12 cellular contexts compared by ENCODE assay signal in the genomic region with DNA sequence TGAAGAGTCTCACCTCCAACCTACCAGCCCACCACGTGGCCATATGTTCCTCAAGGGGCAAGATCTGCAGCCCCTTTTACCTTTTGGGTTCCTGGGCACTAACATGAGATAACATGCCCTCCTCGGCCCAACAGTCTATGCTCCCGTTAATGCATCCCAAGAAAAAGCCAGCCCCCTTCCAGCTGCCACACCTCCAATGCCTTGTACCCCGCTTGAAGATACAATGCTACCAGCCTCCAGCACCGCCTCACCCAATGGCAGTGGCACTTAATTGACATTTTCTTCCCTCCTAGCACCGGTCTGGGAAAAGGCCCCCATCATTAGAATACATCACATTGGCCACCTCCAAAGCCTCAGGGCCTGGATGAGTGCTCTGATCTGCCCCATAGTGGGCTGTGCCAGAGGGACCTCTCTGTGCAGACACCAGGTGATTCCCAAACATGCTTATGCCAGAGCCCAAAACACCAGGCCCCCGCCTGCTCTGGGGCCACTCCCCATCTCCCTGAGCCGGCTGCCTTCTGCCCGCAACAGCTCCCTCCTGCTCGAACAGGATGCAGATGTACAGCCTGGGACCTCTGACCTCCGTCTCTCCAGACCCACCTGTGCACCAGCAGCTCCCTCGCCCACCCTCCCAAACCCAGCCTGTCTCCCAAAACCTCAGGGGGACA.
"Had no signal": no experiment of that assay in that cellular context is flagged by ENCODE, and none has a peak within 500 bp of the region (broad histone marks: within the 10 kb centered on the region; RNA-seq: fewer than 3 reads in every experiment).

No MANE protein-coding gene starts in this region.

- DNase-seq: activated CD4-positive, alpha-beta memory T cell treated with anti-CD3 and anti-CD28 coated beads for 36 hours; activated CD8-positive, alpha-beta memory T cell treated with anti-CD3 and anti-CD28 coated beads, Interleukin-2, amount 50 U/mL, for 4 hours; body of pancreas; central memory CD4-positive, alpha-beta T cell; effector memory CD8-positive, alpha-beta T cell; stimulated activated CD4-positive, alpha-beta T cell treated with anti-CD3 and anti-CD28 coated beads, Interleukin-4, amount 100 ng/mL, for 1 hour; stimulated activated CD8-positive, alpha-beta memory T cell treated with anti-CD3 and anti-CD28 coated beads, Interleukin-4, amount 100 ng/mL, for 48 hours had no signal

- H3K27ac Mint-ChIP-seq: activated CD4-positive, alpha-beta memory T cell treated with anti-CD3 and anti-CD28 coated beads for 36 hours; mesothelial cell of epicardium; stimulated activated naive CD8-positive, alpha-beta T cell treated with anti-CD3 and anti-CD28 coated beads, Interleukin-15, Interleukin-2, amounts not matched to agents 100 ng/mL and 50 ng/mL, for 24 hours had no signal

- H3K9me3 ChIP-seq: body of pancreas, lower lobe of right lung, psoas muscle had no signal

- ATAC-seq: activated CD4-positive, CD25-positive, alpha-beta regulatory T cell treated with anti-CD3 and anti-CD28 coated beads, Interleukin-2, amount 50 U/mL, for 24 hours; body of pancreas; effector memory CD8-positive, alpha-beta T cell; lower lobe of right lung; psoas muscle had no signal

- H3K27me3 Mint-ChIP-seq: activated CD4-positive, alpha-beta memory T cell treated with anti-CD3 and anti-CD28 coated beads for 36 hours; effector memory CD8-positive, alpha-beta T cell; stimulated activated naive CD8-positive, alpha-beta T cell treated with anti-CD3 and anti-CD28 coated beads, Interleukin-15, Interleukin-2, amounts not matched to agents 100 ng/mL and 50 ng/mL, for 24 hours had no signal

- H3K9me3 Mint-ChIP-seq: activated CD4-positive, alpha-beta memory T cell treated with anti-CD3 and anti-CD28 coated beads for 36 hours; effector memory CD8-positive, alpha-beta T cell; mesothelial cell of epicardium; stimulated activated naive CD8-positive, alpha-beta T cell treated with anti-CD3 and anti-CD28 coated beads, Interleukin-15, Interleukin-2, amounts not matched to agents 100 ng/mL and 50 ng/mL, for 24 hours had no signal

- H3K4me3 Mint-ChIP-seq: activated CD4-positive, alpha-beta memory T cell treated with anti-CD3 and anti-CD28 coated beads for 36 hours; mesothelial cell of epicardium; stimulated activated naive CD8-positive, alpha-beta T cell treated with anti-CD3 and anti-CD28 coated beads, Interleukin-15, Interleukin-2, amounts not matched to agents 100 ng/mL and 50 ng/mL, for 24 hours had no signal

- H3K27me3 ChIP-seq: body of pancreas had no signal

- H3K4me3 ChIP-seq: body of pancreas, lower lobe of right lung, psoas muscle had no signal
